ENCODE assay signal across 19 cellular contexts in the genomic region with DNA sequence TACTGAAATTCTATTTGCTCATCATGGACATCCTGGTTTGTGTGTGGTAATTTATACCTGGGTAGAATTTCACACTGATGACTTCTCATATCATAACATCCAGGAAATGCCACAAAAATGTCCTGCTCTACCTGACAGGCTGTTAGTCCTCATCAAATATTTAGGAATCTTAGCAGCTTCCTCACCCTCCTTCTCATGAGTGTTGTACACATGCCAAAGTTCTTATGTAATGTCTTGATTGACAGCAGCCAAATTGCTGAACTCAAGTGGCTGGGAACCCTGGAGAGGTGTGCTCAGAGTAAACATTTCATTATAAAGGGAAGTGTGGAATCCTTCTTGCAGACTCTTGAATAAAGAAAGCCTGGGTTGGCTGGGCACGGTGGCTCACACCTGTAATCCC.
DNase-seq lines count a peak whose midpoint lies in the region; ATAC-seq and TF ChIP-seq lines count a peak whose summit lies in the region.
"Had no signal": no experiment of that assay in that cellular context is flagged by ENCODE, and none has a peak within 500 bp of the region (broad histone marks: within the 10 kb centered on the region; RNA-seq: fewer than 3 reads in every experiment).

No MANE protein-coding gene starts in this region.

- peak; percentile 43 for DNase-seq in 8988T
- DNase-seq in GDM1 (lab: John Stamatoyannopoulos, UW), result peak; percentile 11
- DNase-seq in NCI-H226, result peak; percentile 88
- DNase-seq in glomerular visceral epithelial cell (ENCODE audit: extremely low spot score), result peak; percentile 9
- no peak for DNase-seq in stimulated activated effector memory CD8-positive, alpha-beta T cell treated with anti-CD3 and anti-CD28 coated beads, Interleukin-12 subunit alpha, Interleukin-12 subunit beta, amount 100 ng/mL, for 72 hours (ENCODE audit: low spot score in 2 of 2)
- DNase-seq in erythroblast (lab: John Stamatoyannopoulos, UW), result no peak
- DNase-seq: activated T-cell treated with anti-CD3 and anti-CD28 coated beads, Interleukin-2, amount 50 U/mL, for 72 hours; BE2C; dorsolateral prefrontal cortex; foreskin melanocyte; H9; naive thymus-derived CD4-positive, alpha-beta T cell; NCI-H2081; right cardiac atrium; stimulated activated CD4-positive, alpha-beta T cell treated with anti-CD3 and anti-CD28 coated beads, Interleukin-4, amount 100 ng/mL, for 4 hours; stimulated activated naive CD8-positive, alpha-beta T cell treated with anti-CD3 and anti-CD28 coated beads, Interleukin-15, amount 100 ng/mL, for 72 hours; T-helper 17 cell had no signal

- H3K36me3 Mint-ChIP-seq in stimulated activated effector memory CD8-positive, alpha-beta T cell treated with anti-CD3 and anti-CD28 coated beads, Interleukin-12 subunit alpha, Interleukin-12 subunit beta, amount 100 ng/mL, for 72 hours, result no peaks in the 10 kb centered on the region

- no peaks in the 10 kb centered on the region for H3K9me3 Mint-ChIP-seq in stimulated activated effector memory CD8-positive, alpha-beta T cell treated with anti-CD3 and anti-CD28 coated beads, Interleukin-12 subunit alpha, Interleukin-12 subunit beta, amount 100 ng/mL, for 72 hours
- H3K9me3 Mint-ChIP-seq: activated T-cell treated with anti-CD3 and anti-CD28 coated beads, Interleukin-2, amount 50 U/mL, for 72 hours; H9; naive thymus-derived CD4-positive, alpha-beta T cell; stimulated activated naive CD8-positive, alpha-beta T cell treated with anti-CD3 and anti-CD28 coated beads, Interleukin-15, amount 100 ng/mL, for 72 hours had no signal

- no peak overlapping the region for H3K4me3 Mint-ChIP-seq in stimulated activated effector memory CD8-positive, alpha-beta T cell treated with anti-CD3 and anti-CD28 coated beads, Interleukin-12 subunit alpha, Interleukin-12 subunit beta, amount 100 ng/mL, for 72 hours
- H3K4me3 Mint-ChIP-seq: activated T-cell treated with anti-CD3 and anti-CD28 coated beads, Interleukin-2, amount 50 U/mL, for 72 hours; H9; naive thymus-derived CD4-positive, alpha-beta T cell; stimulated activated naive CD8-positive, alpha-beta T cell treated with anti-CD3 and anti-CD28 coated beads, Interleukin-15, amount 100 ng/mL, for 72 hours; T-helper 17 cell had no signal

- no peak for TF ChIP-seq POLR2A in erythroblast (IDR thresholded peaks at IDR 0.05; ENCODE audit: low read length)

- no peak overlapping the region for H3K27ac Mint-ChIP-seq in stimulated activated effector memory CD8-positive, alpha-beta T cell treated with anti-CD3 and anti-CD28 coated beads, Interleukin-12 subunit alpha, Interleukin-12 subunit beta, amount 100 ng/mL, for 72 hours
- H3K27ac Mint-ChIP-seq: activated T-cell treated with anti-CD3 and anti-CD28 coated beads, Interleukin-2, amount 50 U/mL, for 72 hours; H9; naive thymus-derived CD4-positive, alpha-beta T cell; T-helper 17 cell had no signal

- ATAC-seq in GM21723 (IDR thresholded peaks at IDR 0.05; ENCODE audit: unreplicated experiment) (no peak), HG03175 (IDR thresholded peaks at IDR 0.05; ENCODE audit: unreplicated experiment) (no peak)
- ATAC-seq in stimulated activated effector memory CD8-positive, alpha-beta T cell treated with anti-CD3 and anti-CD28 coated beads, Interleukin-12 subunit alpha, Interleukin-12 subunit beta, amount 100 ng/mL, for 72 hours, result no peak
- ATAC-seq: activated T-cell treated with anti-CD3 and anti-CD28 coated beads, Interleukin-2, amount 50 U/mL, for 72 hours; naive thymus-derived CD4-positive, alpha-beta T cell; right cardiac atrium; stimulated activated naive CD8-positive, alpha-beta T cell treated with anti-CD3 and anti-CD28 coated beads, Interleukin-15, amount 100 ng/mL, for 72 hours; T-helper 17 cell had no signal

- peaks cover 6% of the 10 kb centered on the region for H3K4me1 Mint-ChIP-seq in stimulated activated effector memory CD8-positive, alpha-beta T cell treated with anti-CD3 and anti-CD28 coated beads, Interleukin-12 subunit alpha, Interleukin-12 subunit beta, amount 100 ng/mL, for 72 hours
- H3K4me1 Mint-ChIP-seq: stimulated activated naive CD8-positive, alpha-beta T cell treated with anti-CD3 and anti-CD28 coated beads, Interleukin-15, amount 100 ng/mL, for 72 hours had no signal

Comparison
In these comparisons a context has a peak if more than half of its experiments do, and no peak if none do; other contexts are left out.
1. DNase-seq: peak in 8988T (single experiment), GDM1 (single experiment), NCI-H226 (single experiment) and glomerular visceral epithelial cell (single experiment); none in stimulated activated effector memory CD8-positive, alpha-beta T cell treated with anti-CD3 and anti-CD28 coated beads, Interleukin-12 subunit alpha, Interleukin-12 subunit beta, amount 100 ng/mL, for 72 hours (0 of 2) and erythroblast (0 of 2).